In the genomic region with DNA sequence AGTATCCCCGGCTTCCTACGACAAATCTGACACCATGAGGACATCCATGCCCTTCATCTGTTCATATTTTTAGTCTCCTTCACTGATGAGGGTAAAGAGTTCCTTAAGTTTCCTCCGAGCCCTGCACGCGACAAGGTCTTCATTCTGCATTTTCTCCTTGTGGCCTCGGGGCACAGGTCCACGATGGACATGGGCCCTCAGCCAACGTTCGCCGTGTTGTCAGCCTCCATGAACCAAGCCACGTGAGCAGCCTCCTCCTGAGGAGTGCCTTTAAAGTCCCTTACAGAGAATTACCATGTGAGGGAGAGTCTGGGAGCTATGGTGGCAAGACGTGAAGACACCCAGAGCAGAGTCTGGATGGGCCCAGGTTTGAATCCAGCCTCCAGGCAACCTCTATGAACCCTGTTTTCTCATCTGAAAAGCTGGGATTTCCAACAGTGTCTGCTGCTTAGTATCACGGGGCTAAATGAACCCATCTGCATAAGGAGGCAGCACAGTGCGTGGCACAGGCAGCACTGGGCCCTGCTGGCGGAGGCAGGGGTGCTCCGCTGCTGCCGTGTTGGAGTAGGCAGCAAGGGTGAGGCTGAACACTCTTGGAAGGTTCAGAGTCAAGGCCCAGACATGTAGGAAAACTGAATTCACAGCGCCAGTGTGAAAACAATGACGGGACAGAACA, we compare ENCODE assay signal across 21 cellular contexts.
"Had no signal": no experiment of that assay in that cellular context is flagged by ENCODE, and none has a peak within 500 bp of the region (broad histone marks: within the 10 kb centered on the region; RNA-seq: fewer than 3 reads in every experiment).

No MANE protein-coding gene starts in this region.

- ATAC-seq: esophagus mucosa; gastrocnemius medialis; left lung; naive thymus-derived CD4-positive, alpha-beta T cell had no signal

- H3K4me2 ChIP-seq: smooth muscle cell had no signal

- DNase-seq: effector memory CD4-positive, alpha-beta T cell; gastrocnemius medialis; heart right ventricle; hypothalamus; islet precursor cell; left lung; lower lobe of right lung; mesendoderm; naive thymus-derived CD4-positive, alpha-beta T cell; nephron progenitor cell; ovary; right cardiac atrium; stimulated activated CD4-positive, alpha-beta T cell treated with anti-CD3 and anti-CD28 coated beads, Interleukin-4, amount 100 ng/mL, for 1 hour; stimulated activated naive CD4-positive, alpha-beta T cell; stomach; substantia nigra; transverse colon had no signal

- H3K27me3 Mint-ChIP-seq: naive thymus-derived CD4-positive, alpha-beta T cell; progenitor cell of endocrine pancreas had no signal

- H3K27me3 ChIP-seq: gastrocnemius medialis, heart right ventricle, left lung, ovary, stomach, transverse colon had no signal

- H3K27ac Mint-ChIP-seq: naive thymus-derived CD4-positive, alpha-beta T cell; nephron progenitor cell; progenitor cell of endocrine pancreas had no signal

- H3K27ac ChIP-seq: gastrocnemius medialis, heart right ventricle, left lung, lower lobe of right lung, ovary, stomach, thoracic aorta, transverse colon had no signal

- H3K4me3 ChIP-seq: gastrocnemius medialis, heart right ventricle, left lung, lower lobe of right lung, ovary, smooth muscle cell, stomach, thoracic aorta, transverse colon had no signal

- H3K9me3 ChIP-seq: gastrocnemius medialis, heart right ventricle, left lung, lower lobe of right lung, ovary, stomach, thoracic aorta, transverse colon had no signal

- H3K9me3 Mint-ChIP-seq: nephron progenitor cell had no signal

- H3K36me3 ChIP-seq: gastrocnemius medialis, ovary, thoracic aorta, transverse colon had no signal

- H3K4me1 ChIP-seq: gastrocnemius medialis, heart right ventricle, left lung, lower lobe of right lung, stomach, transverse colon had no signal

- H3K4me3 Mint-ChIP-seq: naive thymus-derived CD4-positive, alpha-beta T cell; nephron progenitor cell had no signal
